11 cellular contexts compared by ENCODE assay signal in genomic region chr15:88624971-88625290, GRCh38. TPM values are rescaled to one million over a fixed set of nuclear protein-coding genes. Genes with fewer than 3 reads are reported as not detected.
DNase-seq lines count a peak whose midpoint lies in the region; ATAC-seq and TF ChIP-seq lines count a peak whose summit lies in the region.
"Had no signal": no experiment of that assay in that cellular context is flagged by ENCODE, and none has a peak within 500 bp of the region (broad histone marks: within the 10 kb centered on the region; RNA-seq: fewer than 3 reads in every experiment).

No MANE protein-coding gene starts in this region.

- peak overlapping the region; percentile 15 for H3K4me3 ChIP-seq in fibroblast of the aortic adventitia (ENCODE audit: low read depth, low read length)

- peak overlapping the region; percentile 97 for H3K27ac Mint-ChIP-seq in T-helper 1 cell treated with Interleukin-12 subunit alpha and Interleukin-12 subunit beta and Interleukin-4 antibody, amounts not matched to agents 30 μg/mL and 1 μg/mL, for 36 hours
- H3K27ac Mint-ChIP-seq in activated CD4-positive, alpha-beta memory T cell treated with anti-CD3 and anti-CD28 coated beads, Interleukin-2, amount 10 ng/mL, durations not matched to agents 7 days and 5 days, result peak overlapping the region; percentile 91
- peak overlapping the region; percentile 86 to 98 for H3K27ac Mint-ChIP-seq in stimulated activated naive CD8-positive, alpha-beta T cell treated with anti-CD3 and anti-CD28 coated beads, Interleukin-15, amount 100 ng/mL, for 72 hours

- CTCF ChIA-PET in activated CD4-positive, alpha-beta memory T cell treated with anti-CD3 and anti-CD28 coated beads, Interleukin-2, amount 10 ng/mL, durations not matched to agents 7 days and 5 days (lab: Charles Lee), result interaction anchor here (0.6 to 3.2 kb wide), 32 partner anchors 8 to 707 kb away, joined by 3 to 29 read pairs (median 5); partner anchors contain the start of genes ABHD2, HAPLN3, MRPL46 and MRPS11

- peaks cover 68% of the 10 kb centered on the region for H3K4me1 Mint-ChIP-seq in T-helper 1 cell treated with Interleukin-12 subunit alpha and Interleukin-12 subunit beta and Interleukin-4 antibody, amounts not matched to agents 30 μg/mL and 1 μg/mL, for 36 hours (ENCODE audit: low read depth)
- peaks cover 79% of the 10 kb centered on the region for H3K4me1 Mint-ChIP-seq in activated CD4-positive, alpha-beta memory T cell treated with anti-CD3 and anti-CD28 coated beads, Interleukin-2, amount 10 ng/mL, durations not matched to agents 7 days and 5 days
- H3K4me1 Mint-ChIP-seq in stimulated activated naive CD8-positive, alpha-beta T cell treated with anti-CD3 and anti-CD28 coated beads, Interleukin-15, amount 100 ng/mL, for 72 hours, result peaks cover 86% of the 10 kb centered on the region

- H3K9me3 Mint-ChIP-seq in T-helper 1 cell treated with Interleukin-12 subunit alpha and Interleukin-12 subunit beta and Interleukin-4 antibody, amounts not matched to agents 30 μg/mL and 1 μg/mL, for 36 hours, result no peaks in the 10 kb centered on the region
- no peaks in the 10 kb centered on the region for H3K9me3 Mint-ChIP-seq in activated CD4-positive, alpha-beta memory T cell treated with anti-CD3 and anti-CD28 coated beads, Interleukin-2, amount 10 ng/mL, durations not matched to agents 7 days and 5 days
- no peaks in the 10 kb centered on the region for H3K9me3 Mint-ChIP-seq in stimulated activated naive CD8-positive, alpha-beta T cell treated with anti-CD3 and anti-CD28 coated beads, Interleukin-15, amount 100 ng/mL, for 72 hours

- peak overlapping the region; percentile 95 for H3K4me3 Mint-ChIP-seq in T-helper 1 cell treated with Interleukin-12 subunit alpha and Interleukin-12 subunit beta and Interleukin-4 antibody, amounts not matched to agents 30 μg/mL and 1 μg/mL, for 36 hours
- peak overlapping the region; percentile 85 for H3K4me3 Mint-ChIP-seq in activated CD4-positive, alpha-beta memory T cell treated with anti-CD3 and anti-CD28 coated beads, Interleukin-2, amount 10 ng/mL, durations not matched to agents 7 days and 5 days
- H3K4me3 Mint-ChIP-seq in stimulated activated naive CD8-positive, alpha-beta T cell treated with anti-CD3 and anti-CD28 coated beads, Interleukin-15, amount 100 ng/mL, for 72 hours, result peak overlapping the region; percentile 90 to 98

- DNase-seq in T-helper 1 cell (no peak), fibroblast of the aortic adventitia (ENCODE audit: low read depth) (peak; percentile 33), NOMO-1 treated with dmso at 0.1 percent for 144 hours (lab: John Stamatoyannopoulos, UW; ENCODE audit: unreplicated experiment) (no peak)
- DNase-seq in activated CD4-positive, alpha-beta memory T cell treated with anti-CD3 and anti-CD28 coated beads, Interleukin-2, amount 10 ng/mL, durations not matched to agents 7 days and 5 days, result no peak
- DNase-seq in stimulated activated naive CD8-positive, alpha-beta T cell treated with anti-CD3 and anti-CD28 coated beads, Interleukin-15, amount 100 ng/mL, for 72 hours, result no peak
- DNase-seq: foreskin melanocyte, NCI-H510A treated with DMSO at 0.1 percent for 48 hours had no signal

- H3K36me3 Mint-ChIP-seq in T-helper 1 cell treated with Interleukin-12 subunit alpha and Interleukin-12 subunit beta and Interleukin-4 antibody, amounts not matched to agents 30 μg/mL and 1 μg/mL, for 36 hours (ENCODE audit: low read depth), result peaks cover 49% of the 10 kb centered on the region
- peaks cover 67% of the 10 kb centered on the region for H3K36me3 Mint-ChIP-seq in activated CD4-positive, alpha-beta memory T cell treated with anti-CD3 and anti-CD28 coated beads, Interleukin-2, amount 10 ng/mL, durations not matched to agents 7 days and 5 days (ENCODE audit: low read depth)

- H3K27me3 Mint-ChIP-seq in T-helper 1 cell treated with Interleukin-12 subunit alpha and Interleukin-12 subunit beta and Interleukin-4 antibody, amounts not matched to agents 30 μg/mL and 1 μg/mL, for 36 hours (ENCODE audit: low read depth), result no peaks in the 10 kb centered on the region
- H3K27me3 Mint-ChIP-seq in activated CD4-positive, alpha-beta memory T cell treated with anti-CD3 and anti-CD28 coated beads, Interleukin-2, amount 10 ng/mL, durations not matched to agents 7 days and 5 days, result no peaks in the 10 kb centered on the region
- H3K27me3 Mint-ChIP-seq in stimulated activated naive CD8-positive, alpha-beta T cell treated with anti-CD3 and anti-CD28 coated beads, Interleukin-15, amount 100 ng/mL, for 72 hours, result peaks cover 2% of the 10 kb centered on the region

- ATAC-seq in stimulated activated naive CD8-positive, alpha-beta T cell treated with anti-CD3 and anti-CD28 coated beads, Interleukin-15, amount 100 ng/mL, for 72 hours, result no peak
- ATAC-seq in HG03025 (IDR thresholded peaks at IDR 0.05; ENCODE audit: low FRiP score, unreplicated experiment) (no peak), GM19452 (IDR thresholded peaks at IDR 0.05; ENCODE audit: unreplicated experiment) (no peak)

- POLR2A ChIA-PET in activated CD4-positive, alpha-beta memory T cell treated with anti-CD3 and anti-CD28 coated beads, Interleukin-2, amount 10 ng/mL, durations not matched to agents 7 days and 5 days (lab: Charles Lee), result interaction anchor here (0.8 to 6.0 kb wide), 14 partner anchors 8 to 280 kb away, joined by 3 to 95 read pairs (median 6); partner anchors contain the start of genes MRPL46 and MRPS11

- no peak for TF ChIP-seq CTCF in fibroblast of the aortic adventitia (IDR thresholded peaks at IDR 0.05; ENCODE audit: insufficient read depth, low read length)

RNA-seq across cellular contexts. Expression of gene AEN, which starts 3.8 kb away (rescaled TPM):
- 10 to 100 TPM; 32.7 to 33.5 TPM for total RNA-seq in activated CD4-positive, alpha-beta memory T cell treated with anti-CD3 and anti-CD28 coated beads, Interleukin-2, amount 10 ng/mL, durations not matched to agents 7 days and 5 days
- total RNA-seq in fibroblast of the aortic adventitia (ENCODE audit: low replicate concordance), result 20.8 and 36.6 TPM in 2 replicates

RNA-seq across cellular contexts. Expression of gene ISG20, which starts 13.9 kb away (rescaled TPM):
- total RNA-seq in activated CD4-positive, alpha-beta memory T cell treated with anti-CD3 and anti-CD28 coated beads, Interleukin-2, amount 10 ng/mL, durations not matched to agents 7 days and 5 days, result 100 to 1,000 TPM; 337 to 338 TPM
- total RNA-seq in fibroblast of the aortic adventitia (ENCODE audit: low replicate concordance), result 1.9 and 6.6 TPM in 2 replicates
- total RNA-seq: temporal lobe had no signal

Comparison
In these comparisons a context has a peak if more than half of its experiments do, and no peak if none do; other contexts are left out.
1. RNA of gene ISG20, which starts 13.9 kb away (total RNA-seq): 337 to 338 TPM in activated CD4-positive, alpha-beta memory T cell treated with anti-CD3 and anti-CD28 coated beads, Interleukin-2, amount 10 ng/mL, durations not matched to agents 7 days and 5 days; 1.9 to 6.6 TPM in fibroblast of the aortic adventitia; every median in the first group is over 10 times any median in the second.
2. Peak in every context shown above with its lines, with median percentiles within 50 percentile points of each other: H3K27ac Mint-ChIP-seq and H3K4me3 Mint-ChIP-seq.